In the genomic region with DNA sequence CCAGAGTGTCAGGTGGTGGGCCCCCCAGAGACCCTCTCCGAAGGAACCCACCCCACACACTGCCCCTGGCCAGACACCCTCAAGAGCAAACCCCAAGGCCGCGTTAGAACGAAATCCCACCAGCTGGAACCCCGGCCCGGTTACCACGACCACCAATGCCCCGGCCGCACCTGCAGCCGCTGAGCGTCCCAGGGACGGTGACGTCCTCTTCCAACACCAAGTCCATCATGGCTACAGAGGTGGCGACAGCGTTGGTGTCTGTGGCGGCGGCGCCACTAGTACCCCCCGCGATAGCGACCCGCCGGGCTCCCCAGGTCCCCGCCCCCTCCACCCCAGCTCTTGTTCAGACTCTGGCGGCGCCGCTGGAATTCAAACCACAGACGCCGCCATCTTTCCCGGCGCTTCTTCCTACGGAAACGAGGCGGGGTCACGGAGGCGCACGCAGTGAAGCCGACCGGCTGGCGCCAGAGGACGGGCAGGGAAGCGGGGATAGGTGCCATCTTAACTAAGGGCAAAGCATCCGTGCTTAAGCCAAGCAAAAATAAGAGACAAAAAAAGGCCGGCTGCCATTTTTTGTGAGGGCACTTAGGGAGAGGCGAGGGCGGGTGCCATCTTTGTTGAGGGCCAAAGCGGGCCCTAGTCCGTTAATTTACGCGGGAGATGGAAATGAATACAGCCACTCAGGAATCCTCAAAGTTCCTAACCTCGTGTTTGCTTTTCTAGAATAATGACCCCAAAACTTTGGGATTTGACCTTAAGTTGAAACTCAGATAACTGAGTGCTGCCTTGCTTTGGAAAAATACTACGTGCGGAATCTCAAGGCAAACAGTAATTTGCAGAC, we compare ENCODE assay signal across 1 cellular context.
TF ChIP-seq lines count a peak whose summit lies in the region.

A gene (minus strand): TSS at position 418 of the 841 bp plus-strand sequence. CDS start 189 bp downstream, at position 229.

TF ChIP-seq in K562, 482 proteins besides CTCF, POLR2A, EP300 and RAD21 (continued from another document):
- TF ChIP-seq, protein P1, sequence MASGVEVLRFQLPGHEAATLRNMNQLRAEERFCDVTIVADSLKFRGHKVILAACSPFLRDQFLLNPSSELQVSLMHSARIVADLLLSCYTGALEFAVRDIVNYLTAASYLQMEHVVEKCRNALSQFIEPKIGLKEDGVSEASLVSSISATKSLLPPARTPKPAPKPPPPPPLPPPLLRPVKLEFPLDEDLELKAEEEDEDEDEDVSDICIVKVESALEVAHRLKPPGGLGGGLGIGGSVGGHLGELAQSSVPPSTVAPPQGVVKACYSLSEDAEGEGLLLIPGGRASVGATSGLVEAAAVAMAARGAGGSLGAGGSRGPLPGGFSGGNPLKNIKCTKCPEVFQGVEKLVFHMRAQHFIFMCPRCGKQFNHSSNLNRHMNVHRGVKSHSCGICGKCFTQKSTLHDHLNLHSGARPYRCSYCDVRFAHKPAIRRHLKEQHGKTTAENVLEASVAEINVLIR (CRISPR knock-in tag; IDR thresholded peaks at IDR 0.05) = peak; percentile 93
- TF ChIP-seq ZNF445 (CRISPR knock-in tag; IDR thresholded peaks at IDR 0.05; ENCODE audit: low read depth) (0 out of 2 replicates have a peak, but pooled peaks have one; percentile 30), DMBX1 (CRISPR knock-in tag; IDR thresholded peaks at IDR 0.05; ENCODE audit: borderline replicate concordance) (peak; percentile 97), ZSCAN32 (CRISPR knock-in tag; IDR thresholded peaks at IDR 0.05) (0 out of 2 replicates have a peak, but pooled peaks have one; percentile 18), HMG20B (CRISPR knock-in tag; IDR thresholded peaks at IDR 0.05) (no peak), CBX5 (IDR thresholded peaks at IDR 0.05; ENCODE audit: borderline replicate concordance, low read depth) (no peak), TCFL5 (CRISPR knock-in tag; conservative IDR thresholded peaks at IDR 0.05) (0 out of 2 replicates have a peak, but pooled peaks have one; percentile 34), SAP30 (IDR thresholded peaks at IDR 0.05; ENCODE audit: borderline replicate concordance, insufficient read depth, low read depth, low read length, poor library complexity, severe bottlenecking) (peak; percentile 96), NR2C2 (CRISPR knock-in tag; IDR thresholded peaks at IDR 0.05) (no peak), NR2C2 (tag; IDR thresholded peaks at IDR 0.05) (peak; percentile 98), ZNF316 (IDR thresholded peaks at IDR 0.05) (no peak), DPF2 (IDR thresholded peaks at IDR 0.05) (no peak; the same call in 1 of the 2 replicates)
- TF ChIP-seq, protein P2, sequence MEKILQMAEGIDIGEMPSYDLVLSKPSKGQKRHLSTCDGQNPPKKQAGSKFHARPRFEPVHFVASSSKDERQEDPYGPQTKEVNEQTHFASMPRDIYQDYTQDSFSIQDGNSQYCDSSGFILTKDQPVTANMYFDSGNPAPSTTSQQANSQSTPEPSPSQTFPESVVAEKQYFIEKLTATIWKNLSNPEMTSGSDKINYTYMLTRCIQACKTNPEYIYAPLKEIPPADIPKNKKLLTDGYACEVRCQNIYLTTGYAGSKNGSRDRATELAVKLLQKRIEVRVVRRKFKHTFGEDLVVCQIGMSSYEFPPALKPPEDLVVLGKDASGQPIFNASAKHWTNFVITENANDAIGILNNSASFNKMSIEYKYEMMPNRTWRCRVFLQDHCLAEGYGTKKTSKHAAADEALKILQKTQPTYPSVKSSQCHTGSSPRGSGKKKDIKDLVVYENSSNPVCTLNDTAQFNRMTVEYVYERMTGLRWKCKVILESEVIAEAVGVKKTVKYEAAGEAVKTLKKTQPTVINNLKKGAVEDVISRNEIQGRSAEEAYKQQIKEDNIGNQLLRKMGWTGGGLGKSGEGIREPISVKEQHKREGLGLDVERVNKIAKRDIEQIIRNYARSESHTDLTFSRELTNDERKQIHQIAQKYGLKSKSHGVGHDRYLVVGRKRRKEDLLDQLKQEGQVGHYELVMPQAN (IDR thresholded peaks at IDR 0.05; ENCODE audit: borderline replicate concordance) = 0 out of 2 replicates have a peak, but pooled peaks have one; percentile 55
- TF ChIP-seq, protein P3, sequence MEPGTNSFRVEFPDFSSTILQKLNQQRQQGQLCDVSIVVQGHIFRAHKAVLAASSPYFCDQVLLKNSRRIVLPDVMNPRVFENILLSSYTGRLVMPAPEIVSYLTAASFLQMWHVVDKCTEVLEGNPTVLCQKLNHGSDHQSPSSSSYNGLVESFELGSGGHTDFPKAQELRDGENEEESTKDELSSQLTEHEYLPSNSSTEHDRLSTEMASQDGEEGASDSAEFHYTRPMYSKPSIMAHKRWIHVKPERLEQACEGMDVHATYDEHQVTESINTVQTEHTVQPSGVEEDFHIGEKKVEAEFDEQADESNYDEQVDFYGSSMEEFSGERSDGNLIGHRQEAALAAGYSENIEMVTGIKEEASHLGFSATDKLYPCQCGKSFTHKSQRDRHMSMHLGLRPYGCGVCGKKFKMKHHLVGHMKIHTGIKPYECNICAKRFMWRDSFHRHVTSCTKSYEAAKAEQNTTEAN (CRISPR knock-in tag; IDR thresholded peaks at IDR 0.05) = 0 out of 2 replicates have a peak, but pooled peaks have one; percentile 14
